In the genomic region with DNA sequence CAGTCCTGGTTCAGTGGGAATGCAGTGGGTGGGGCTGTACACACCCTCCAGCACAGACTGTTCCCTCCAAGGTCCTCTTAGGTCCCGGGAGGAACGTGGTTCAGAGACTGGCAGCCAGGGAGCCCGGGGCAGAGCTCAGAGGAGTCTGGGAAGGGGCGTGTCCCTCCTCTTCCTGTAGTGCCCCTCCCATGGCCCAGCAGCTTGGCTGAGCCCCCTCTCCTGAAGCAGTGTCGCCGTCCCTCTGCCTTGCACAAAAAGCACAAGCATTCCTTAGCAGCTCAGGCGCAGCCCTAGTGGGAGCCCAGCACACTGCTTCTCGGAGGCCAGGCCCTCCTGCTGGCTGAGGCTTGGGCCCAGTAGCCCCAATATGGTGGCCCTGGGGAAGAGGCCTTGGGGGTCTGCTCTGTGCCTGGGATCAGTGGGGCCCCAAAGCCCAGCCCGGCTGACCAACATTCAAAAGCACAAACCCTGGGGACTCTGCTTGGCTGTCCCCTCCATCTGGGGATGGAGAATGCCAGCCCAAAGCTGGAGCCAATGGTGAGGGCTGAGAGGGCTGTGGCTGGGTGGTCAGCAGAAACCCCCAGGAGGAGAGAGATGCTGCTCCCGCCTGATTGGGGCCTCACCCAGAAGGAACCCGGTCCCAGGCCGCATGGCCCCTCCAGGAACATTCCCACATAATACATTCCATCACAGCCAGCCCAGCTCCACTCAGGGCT, we compare ENCODE assay signal across 10 cellular contexts. TPM values are rescaled to one million over a fixed set of nuclear protein-coding genes. Genes with fewer than 3 reads are reported as not detected.
DNase-seq lines count a peak whose midpoint lies in the region; ATAC-seq, FAIRE-seq and TF ChIP-seq lines count a peak whose summit lies in the region.
"Had no signal": no experiment of that assay in that cellular context is flagged by ENCODE, and none has a peak within 500 bp of the region (broad histone marks: within the 10 kb centered on the region; RNA-seq: fewer than 3 reads in every experiment).

No MANE protein-coding gene starts in this region.

- H3K9me3 ChIP-seq in HEK293 (ENCODE audit: control insufficient read depth, insufficient read depth, low read depth, low read length) (no peaks in the 10 kb centered on the region), esophagus muscularis mucosa (no peaks in the 10 kb centered on the region), small intestine (ENCODE audit: control insufficient read depth, low read depth) (no peaks in the 10 kb centered on the region), prostate gland (no peaks in the 10 kb centered on the region)

- H3K4me3 ChIP-seq in HEK293 (ENCODE audit: low read depth, low read length): no peak overlapping the region
- H3K4me3 ChIP-seq in esophagus muscularis mucosa: no peak overlapping the region
- H3K4me3 ChIP-seq in small intestine (ENCODE audit: low read depth in 1 of 2, low read length in 2 of 2): no peak overlapping the region
- no peak overlapping the region for H3K4me3 ChIP-seq in prostate gland

- H3K27ac ChIP-seq in HEK293 (ENCODE audit: extremely low read depth, low read depth, low read length) (no peak overlapping the region), esophagus muscularis mucosa (replicated peaks in 1 of 4) (peak overlapping the region in 3 of 4 donors; percentile 34 to 44 (median 38)), small intestine (ENCODE audit: low read depth in 1 of 2, low read length in 1 of 2) (peak overlapping the region; percentile 33 to 93), prostate gland (peak overlapping the region in 1 of 2 donors; percentile 13)

- CTCF ChIA-PET in HEK293 (lab: Yijun Ruan, JAX): interaction anchor here (0.9 kb wide), 2 partner anchors 29 to 35 kb away, joined by 3 to 4 read pairs; no protein-coding TSS in a partner anchor

- H3K4me1 ChIP-seq in HEK293 (ENCODE audit: control insufficient read depth, insufficient read depth, low read length): no peaks in the 10 kb centered on the region
- peaks cover 3 to 27% (median 18%) of the 10 kb centered on the region in 4 donors for H3K4me1 ChIP-seq in esophagus muscularis mucosa
- peaks cover 4 to 8% of the 10 kb centered on the region in 2 donors for H3K4me1 ChIP-seq in small intestine (ENCODE audit: control insufficient read depth in 2 of 2, insufficient read depth in 1 of 2, low read depth in 1 of 2, low read length in 1 of 2)
- no peaks in the 10 kb centered on the region for H3K4me1 ChIP-seq in prostate gland (replicated peaks)

- peaks cover 0 to 8% (median 0%) of the 10 kb centered on the region in 4 donors for H3K27me3 ChIP-seq in esophagus muscularis mucosa
- H3K27me3 ChIP-seq in small intestine (ENCODE audit: control insufficient read depth in 2 of 2, insufficient read depth in 2 of 2, low read length in 2 of 2): no peaks in the 10 kb centered on the region
- H3K27me3 ChIP-seq in prostate gland (replicated peaks; ENCODE audit: insufficient read depth): no peaks in the 10 kb centered on the region

- no peak for TF ChIP-seq CTCF in HEK293 (tag by site-specific recombination; IDR thresholded peaks at IDR 0.05)
- no peak for TF ChIP-seq CTCF in esophagus muscularis mucosa (IDR thresholded peaks at IDR 0.05)
- no peak for TF ChIP-seq CTCF in prostate gland (IDR thresholded peaks at IDR 0.05)

- FAIRE-seq in small intestine (lab: Jason Lieb, UNC): no peak

- ATAC-seq in HG03460 (IDR thresholded peaks at IDR 0.05; ENCODE audit: unreplicated experiment): no peak
- no peak for ATAC-seq in HG03175 (IDR thresholded peaks at IDR 0.05; ENCODE audit: unreplicated experiment)

- H3K36me3 ChIP-seq in HEK293 (ENCODE audit: control insufficient read depth in 2 of 2, insufficient read depth in 1 of 2, low read length in 2 of 2): no peaks in the 10 kb centered on the region
- H3K36me3 ChIP-seq in esophagus muscularis mucosa: peaks cover 0 to 15% (median 0%) of the 10 kb centered on the region in 4 donors
- H3K36me3 ChIP-seq in small intestine (ENCODE audit: control insufficient read depth in 2 of 2, insufficient read depth in 2 of 2, low read length in 2 of 2): no peaks in the 10 kb centered on the region
- no peaks in the 10 kb centered on the region for H3K36me3 ChIP-seq in prostate gland

- DNase-seq in esophagus muscularis mucosa (ENCODE audit: extremely low spot score) (no peak), left kidney (ENCODE audit: low read depth, low spot score) (peak; percentile 60), small intestine (peak; percentile 98), prostate gland (ENCODE audit: low spot score) (no peak), HuH-7.5 (ENCODE audit: low spot score) (no peak)
- DNase-seq: activated naive CD4-positive, alpha-beta T cell treated with anti-CD3 and anti-CD28 coated beads, Interleukin-2, amount 10 ng/mL, durations not matched to agents 7 days and 5 days; stimulated activated naive CD4-positive, alpha-beta T cell treated with Interleukin-2 at 50 U/mL for 16 hours had no signal

- intact Hi-C loops in esophagus muscularis mucosa (cut with DNase I): no loop called here
- intact Hi-C loops in prostate gland (cut with DNase I): loop anchor here (5.0 kb wide), 1 partner anchor 38 kb away; no protein-coding TSS in a partner anchor

- TF ChIP-seq POLR2A in esophagus muscularis mucosa (IDR thresholded peaks at IDR 0.05; ENCODE audit: low read depth) (no peak), prostate gland (IDR thresholded peaks at IDR 0.05) (no peak)

- no peak for TF ChIP-seq EP300 in esophagus muscularis mucosa (IDR thresholded peaks at IDR 0.05)

- WGBS in esophagus muscularis mucosa: 61% methylated on average over 3 of the region's 12 CpGs
- 43 to 57% (median 56%) methylated on average over 11 to 12 of the region's 12 CpGs for WGBS in small intestine, 3 donors
- 49% methylated on average over 11 of the region's 12 CpGs for WGBS in prostate gland

- POLR2A ChIA-PET in HEK293 (lab: Yijun Ruan, JAX): no interaction called here

TF ChIP-seq in HEK293, 187 proteins besides CTCF, POLR2A, EP300 and RAD21:
- TF ChIP-seq KLF1 (tag by site-specific recombination; IDR thresholded peaks at IDR 0.05) (peak; percentile 67; the same call in 1 of the 2 replicates), ZNF791 (tag by site-specific recombination; IDR thresholded peaks at IDR 0.05) (no peak)
- TF ChIP-seq, protein P1, sequence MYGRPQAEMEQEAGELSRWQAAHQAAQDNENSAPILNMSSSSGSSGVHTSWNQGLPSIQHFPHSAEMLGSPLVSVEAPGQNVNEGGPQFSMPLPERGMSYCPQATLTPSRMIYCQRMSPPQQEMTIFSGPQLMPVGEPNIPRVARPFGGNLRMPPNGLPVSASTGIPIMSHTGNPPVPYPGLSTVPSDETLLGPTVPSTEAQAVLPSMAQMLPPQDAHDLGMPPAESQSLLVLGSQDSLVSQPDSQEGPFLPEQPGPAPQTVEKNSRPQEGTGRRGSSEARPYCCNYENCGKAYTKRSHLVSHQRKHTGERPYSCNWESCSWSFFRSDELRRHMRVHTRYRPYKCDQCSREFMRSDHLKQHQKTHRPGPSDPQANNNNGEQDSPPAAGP (tag by site-specific recombination; IDR thresholded peaks at IDR 0.05): no peak

RNA-seq across cellular contexts. Expression of a gene that starts 17.5 kb away (rescaled TPM):
- total RNA-seq in esophagus muscularis mucosa (10 to 100 TPM; 11.2 to 20.0 (median 16.5) TPM), prostate gland (10 to 100 TPM; 15.3 to 27.9 TPM)
- 100 to 1,000 TPM in 1 of 3 donors, 10 to 100 TPM in 2; 27.5 to 162 (median 82.7) TPM for polyA plus RNA-seq in small intestine

Comparison
In these comparisons a context has a peak if more than half of its experiments do, and no peak if none do; other contexts are left out.
1. DNase-seq: peak in left kidney (single experiment) and small intestine (single experiment); none in esophagus muscularis mucosa (single experiment), prostate gland (single experiment) and HuH-7.5 (single experiment).